In genomic region chr1:116403506-116404136, GRCh38 we compare ENCODE assay signal across 22 cellular contexts. TPM values are rescaled to one million over a fixed set of nuclear protein-coding genes. Genes with fewer than 3 reads are reported as not detected.
DNase-seq lines count a peak whose midpoint lies in the region; FAIRE-seq and TF ChIP-seq lines count a peak whose summit lies in the region.
"Had no signal": no experiment of that assay in that cellular context is flagged by ENCODE, and none has a peak within 500 bp of the region (broad histone marks: within the 10 kb centered on the region; RNA-seq: fewer than 3 reads in every experiment).

No MANE protein-coding gene starts in this region.

- H3K27me3 ChIP-seq in CD8-positive, alpha-beta memory T cell (ENCODE audit: insufficient read depth, low read length, poor library complexity, severe bottlenecking): no peaks in the 10 kb centered on the region
- H3K27me3 ChIP-seq in hepatocyte: no peaks in the 10 kb centered on the region
- no peaks in the 10 kb centered on the region for H3K27me3 ChIP-seq in CD4-positive, alpha-beta memory T cell (ENCODE audit: insufficient read depth, low read length)
- H3K27me3 ChIP-seq: BLaER1 treated with 17β-estradiol and CSF1 and Interleukin-3, amounts not matched to agents 10 nM and 100 nM; SJCRH30; spleen; tibial artery had no signal

- no peaks in the 10 kb centered on the region for H3K9me2 ChIP-seq in hepatocyte (replicated peaks; ENCODE audit: insufficient read depth)

- intact Hi-C loops in activated CD4-positive, alpha-beta T cell treated with anti-CD3 and anti-CD28 coated beads, Interleukin-2, amount 10 ng/mL, durations not matched to agents 24 days and 14 days (cut with micrococcal nuclease): no loop called here
- intact Hi-C loops in CD4-positive, alpha-beta memory T cell (cut with micrococcal nuclease): no loop called here

- 92% methylated on average over 7 of the region's 7 CpGs for WGBS in hepatocyte (ENCODE audit: low lambda C conversion rate, missing lambda C conversion rate)

- no peaks in the 10 kb centered on the region for H3K79me2 ChIP-seq in hepatocyte

- POLR2A ChIA-PET in CD8-positive, alpha-beta memory T cell (lab: Charles Lee): interaction anchor here (0.6 kb wide), 1 partner anchor 17 kb away, joined by 4 read pairs; no protein-coding TSS in a partner anchor
- POLR2A ChIA-PET in CD4-positive, alpha-beta memory T cell (lab: Charles Lee; ENCODE audit: partially characterized antibody): interaction anchor here (0.6 to 3.9 kb wide), 2 partner anchors 15 to 151 kb away, joined by 3 to 19 read pairs; no protein-coding TSS in a partner anchor

- DNase-seq in activated CD4-positive, alpha-beta T cell treated with anti-CD3 and anti-CD28 coated beads, Interleukin-2, amount 10 ng/mL, durations not matched to agents 24 days and 14 days: no peak
- no peak for DNase-seq in activated CD4-positive, alpha-beta T cell treated with anti-CD3 and anti-CD28 coated beads, Interleukin-2, amount 50 U/mL, for 4 hours
- DNase-seq in CD8-positive, alpha-beta memory T cell: no peak
- DNase-seq in hepatocyte (ENCODE audit: low spot score) (no peak), RCC 7860 (ENCODE audit: low spot score) (no peak), glomerular visceral epithelial cell (ENCODE audit: extremely low spot score) (no peak)
- no peak for DNase-seq in CD4-positive, alpha-beta memory T cell
- DNase-seq: 8988T; activated CD4-positive, alpha-beta T cell treated with anti-CD3 and anti-CD28 coated beads for 1 hour; hippocampal formation; NCI-H1092 treated with DMSO at 0.1 percent for 48 hours; NCI-H2107; NCI-H526; SJCRH30; spleen; tibial artery had no signal

- CTCF ChIA-PET in CD8-positive, alpha-beta memory T cell (lab: Charles Lee): interaction anchor here (1.6 kb wide), 1 partner anchor 36 kb away, joined by 3 read pairs; no protein-coding TSS in a partner anchor
- CTCF ChIA-PET in CD4-positive, alpha-beta memory T cell (lab: Charles Lee; ENCODE audit: partially characterized antibody): interaction anchor here (1.0 to 2.4 kb wide), 2 partner anchors 13 to 14 kb away, joined by 3 to 8 read pairs; no protein-coding TSS in a partner anchor

- peaks cover 73% of the 10 kb centered on the region for H3K36me3 ChIP-seq in CD8-positive, alpha-beta memory T cell (ENCODE audit: insufficient read depth, low read length)
- no peaks in the 10 kb centered on the region for H3K36me3 ChIP-seq in hepatocyte (replicated peaks; ENCODE audit: insufficient read depth, low read depth)
- peaks cover 75% of the 10 kb centered on the region for H3K36me3 ChIP-seq in CD4-positive, alpha-beta memory T cell (ENCODE audit: insufficient read depth, low read length)

- H2AFZ ChIP-seq in hepatocyte: no peak overlapping the region

- no peak for FAIRE-seq in RCC 7860 (lab: Jason Lieb, UNC)
- FAIRE-seq: keratinocyte had no signal

- peaks cover 14% of the 10 kb centered on the region for H3K4me1 ChIP-seq in CD8-positive, alpha-beta memory T cell (ENCODE audit: insufficient read depth, low read length)
- no peaks in the 10 kb centered on the region for H3K4me1 ChIP-seq in hepatocyte (ENCODE audit: insufficient read depth)
- H3K4me1 ChIP-seq in CD4-positive, alpha-beta memory T cell (ENCODE audit: insufficient read depth, low read length): peaks cover 11% of the 10 kb centered on the region
- H3K4me1 ChIP-seq: BLaER1 treated with 17β-estradiol and CSF1 and Interleukin-3, amounts not matched to agents 10 nM and 100 nM; SJCRH30; spleen; tibial artery had no signal

- H3K36me3 Mint-ChIP-seq in activated CD4-positive, alpha-beta T cell treated with anti-CD3 and anti-CD28 coated beads, Interleukin-2, amount 10 ng/mL, durations not matched to agents 24 days and 14 days (ENCODE audit: low read depth): peaks cover 83% of the 10 kb centered on the region
- peaks cover 16 to 97% (median 45%) of the 10 kb centered on the region in 3 donors for H3K36me3 Mint-ChIP-seq in CD8-positive, alpha-beta memory T cell
- H3K36me3 Mint-ChIP-seq in activated naive CD8-positive, alpha-beta T cell: peaks cover 15% of the 10 kb centered on the region
- peaks cover 84 to 96% of the 10 kb centered on the region in 2 donors for H3K36me3 Mint-ChIP-seq in CD4-positive, alpha-beta memory T cell

- H3K4me2 ChIP-seq in hepatocyte: no peak overlapping the region
- H3K4me2 ChIP-seq: BLaER1 treated with 17β-estradiol and CSF1 and Interleukin-3, amounts not matched to agents 10 nM and 100 nM had no signal

- H3K4me1 Mint-ChIP-seq in activated CD4-positive, alpha-beta T cell treated with anti-CD3 and anti-CD28 coated beads, Interleukin-2, amount 10 ng/mL, durations not matched to agents 24 days and 14 days: peaks cover 8% of the 10 kb centered on the region
- H3K4me1 Mint-ChIP-seq in CD8-positive, alpha-beta memory T cell: peaks cover 17 to 29% (median 22%) of the 10 kb centered on the region in 3 donors
- H3K4me1 Mint-ChIP-seq in activated naive CD8-positive, alpha-beta T cell (ENCODE audit: low read depth): peaks cover 36% of the 10 kb centered on the region
- peaks cover 12 to 39% (median 24%) of the 10 kb centered on the region in 4 donors for H3K4me1 Mint-ChIP-seq in CD4-positive, alpha-beta memory T cell

- H3K27me3 Mint-ChIP-seq in activated CD4-positive, alpha-beta T cell treated with anti-CD3 and anti-CD28 coated beads, Interleukin-2, amount 10 ng/mL, durations not matched to agents 24 days and 14 days: no peaks in the 10 kb centered on the region
- no peaks in the 10 kb centered on the region for H3K27me3 Mint-ChIP-seq in CD8-positive, alpha-beta memory T cell
- H3K27me3 Mint-ChIP-seq in activated naive CD8-positive, alpha-beta T cell: no peaks in the 10 kb centered on the region
- H3K27me3 Mint-ChIP-seq in CD4-positive, alpha-beta memory T cell: no peaks in the 10 kb centered on the region
- H3K27me3 Mint-ChIP-seq: progenitor cell of endocrine pancreas had no signal

- no peak overlapping the region for H3K27ac ChIP-seq in CD8-positive, alpha-beta memory T cell (ENCODE audit: low read depth, low read length)
- peak overlapping the region; percentile 53 for H3K27ac ChIP-seq in hepatocyte
- H3K27ac ChIP-seq in CD4-positive, alpha-beta memory T cell (ENCODE audit: low read depth, low read length): no peak overlapping the region
- H3K27ac ChIP-seq: BLaER1 treated with 17β-estradiol and CSF1 and Interleukin-3, amounts not matched to agents 10 nM and 100 nM; SJCRH30; spleen; tibial artery had no signal

- no peaks in the 10 kb centered on the region for H3K9me3 ChIP-seq in CD8-positive, alpha-beta memory T cell (ENCODE audit: low read length)
- no peaks in the 10 kb centered on the region for H3K9me3 ChIP-seq in hepatocyte (ENCODE audit: low read depth)
- H3K9me3 ChIP-seq in CD4-positive, alpha-beta memory T cell (ENCODE audit: control insufficient read depth in 1 of 2, low read length in 2 of 2): no peaks in the 10 kb centered on the region
- H3K9me3 ChIP-seq: BLaER1 treated with 17β-estradiol and CSF1 and Interleukin-3, amounts not matched to agents 10 nM and 100 nM; SJCRH30; spleen; tibial artery had no signal

- no peaks in the 10 kb centered on the region for H3K9me3 Mint-ChIP-seq in activated CD4-positive, alpha-beta T cell treated with anti-CD3 and anti-CD28 coated beads, Interleukin-2, amount 10 ng/mL, durations not matched to agents 24 days and 14 days
- no peaks in the 10 kb centered on the region for H3K9me3 Mint-ChIP-seq in CD8-positive, alpha-beta memory T cell
- H3K9me3 Mint-ChIP-seq in activated naive CD8-positive, alpha-beta T cell (ENCODE audit: low read depth): no peaks in the 10 kb centered on the region
- peaks cover 0 to 4% (median 0%) of the 10 kb centered on the region in 8 donors for H3K9me3 Mint-ChIP-seq in CD4-positive, alpha-beta memory T cell
- H3K9me3 Mint-ChIP-seq: nephron; T-helper 2 cell treated with Interferon-gamma antibody and Interleukin-4, amounts not matched to agents 5 μg/mL and 100 μg/mL, for 36 hours had no signal

- H3K4me3 Mint-ChIP-seq in activated CD4-positive, alpha-beta T cell treated with anti-CD3 and anti-CD28 coated beads, Interleukin-2, amount 10 ng/mL, durations not matched to agents 24 days and 14 days: no peak overlapping the region
- H3K4me3 Mint-ChIP-seq in CD8-positive, alpha-beta memory T cell: no peak overlapping the region
- no peak overlapping the region for H3K4me3 Mint-ChIP-seq in activated naive CD8-positive, alpha-beta T cell
- no peak overlapping the region for H3K4me3 Mint-ChIP-seq in CD4-positive, alpha-beta memory T cell
- H3K4me3 Mint-ChIP-seq: nephron; T-helper 2 cell treated with Interferon-gamma antibody and Interleukin-4, amounts not matched to agents 5 μg/mL and 100 μg/mL, for 36 hours had no signal

- TF ChIP-seq CTCF in hepatocyte (IDR thresholded peaks at IDR 0.05; ENCODE audit: poor library complexity): no peak

- H4K20me1 ChIP-seq in hepatocyte (ENCODE audit: insufficient read depth, poor library complexity, severe bottlenecking): no peaks in the 10 kb centered on the region

- H3K27ac Mint-ChIP-seq in activated CD4-positive, alpha-beta T cell treated with anti-CD3 and anti-CD28 coated beads, Interleukin-2, amount 10 ng/mL, durations not matched to agents 24 days and 14 days: peak overlapping the region; percentile 32
- peak overlapping the region in 6 of 8 donors; percentile 5 to 97 (median 80) for H3K27ac Mint-ChIP-seq in CD8-positive, alpha-beta memory T cell
- H3K27ac Mint-ChIP-seq in activated naive CD8-positive, alpha-beta T cell: peak overlapping the region; percentile 84
- H3K27ac Mint-ChIP-seq in CD4-positive, alpha-beta memory T cell: peak overlapping the region in 3 of 7 donors; percentile 16 to 88 (median 59)
- H3K27ac Mint-ChIP-seq: progenitor cell of endocrine pancreas; T-helper 2 cell treated with Interferon-gamma antibody and Interleukin-4, amounts not matched to agents 5 μg/mL and 100 μg/mL, for 36 hours had no signal

- no peak overlapping the region for H3K4me3 ChIP-seq in CD8-positive, alpha-beta memory T cell (ENCODE audit: low read length)
- no peak overlapping the region for H3K4me3 ChIP-seq in hepatocyte
- no peak overlapping the region for H3K4me3 ChIP-seq in CD4-positive, alpha-beta memory T cell (ENCODE audit: low read length in 2 of 2)
- H3K4me3 ChIP-seq: BLaER1 treated with 17β-estradiol and CSF1 and Interleukin-3, amounts not matched to agents 10 nM and 100 nM; SJCRH30; spleen; tibial artery had no signal

RNA-seq across cellular contexts. Expression of gene ATP1A1, which starts 30.6 kb away (rescaled TPM):
- total RNA-seq in activated CD4-positive, alpha-beta T cell treated with anti-CD3 and anti-CD28 coated beads, Interleukin-2, amount 10 ng/mL, durations not matched to agents 24 days and 14 days: 252 and 261 TPM in 2 replicates
- 100 to 1,000 TPM; 259 to 263 TPM for total RNA-seq in CD8-positive, alpha-beta memory T cell
- polyA plus RNA-seq in CD8-positive, alpha-beta memory T cell: 58.0 TPM
- total RNA-seq in hepatocyte: 559 and 564 TPM in 2 replicates
- 412 and 415 TPM in 2 replicates for polyA plus RNA-seq in hepatocyte
- total RNA-seq in CD4-positive, alpha-beta memory T cell: 100 to 1,000 TPM; 251 to 256 TPM
- polyA plus RNA-seq in CD4-positive, alpha-beta memory T cell: 10 to 100 TPM; 46.5 to 74.3 TPM
